Comparison of ENCODE assay signal across 8 cellular contexts in genomic region chr11:10623797-10624761, GRCh38. TPM values are rescaled to one million over a fixed set of nuclear protein-coding genes. Genes with fewer than 3 reads are reported as not detected.
DNase-seq lines count a peak whose midpoint lies in the region; ATAC-seq and TF ChIP-seq lines count a peak whose summit lies in the region.

No MANE protein-coding gene starts in this region.

- H4K20me1 ChIP-seq in BLaER1 treated with 17β-estradiol and CSF1 and Interleukin-3, amounts not matched to agents 10 nM and 100 nM, result no peaks in the 10 kb centered on the region
- H4K20me1 ChIP-seq in GM23338 (replicated peaks; ENCODE audit: insufficient read depth), result no peaks in the 10 kb centered on the region
- no peaks in the 10 kb centered on the region for H4K20me1 ChIP-seq in fibroblast of lung (ENCODE audit: control insufficient read depth, extremely low read depth, insufficient read depth, low read length)

- H3K36me3 ChIP-seq in BLaER1 treated with 17β-estradiol and CSF1 and Interleukin-3, amounts not matched to agents 10 nM and 100 nM, result no peaks in the 10 kb centered on the region
- no peaks in the 10 kb centered on the region for H3K36me3 ChIP-seq in GM23338 (ENCODE audit: insufficient read depth)
- peaks cover 9% of the 10 kb centered on the region for H3K36me3 ChIP-seq in fibroblast of lung (ENCODE audit: control insufficient read depth, insufficient read depth, low read length)
- H3K36me3 ChIP-seq in rectal smooth muscle tissue (ENCODE audit: control insufficient read depth, insufficient read depth, low read length), result no peaks in the 10 kb centered on the region

- DNase-seq in GM23338 (ENCODE audit: low spot score), result peak; percentile 83
- DNase-seq in SK-N-DZ (ENCODE audit: low spot score), result peak; percentile 67
- peak in 1 of 2 donors; percentile 32 for DNase-seq in fibroblast of lung (ENCODE audit: low read depth in 2 of 2)
- DNase-seq in superior temporal gyrus (ENCODE audit: extremely low spot score), result no peak
- no peak for DNase-seq in mesenteric fat pad (ENCODE audit: low spot score)

- peaks cover 3% of the 10 kb centered on the region for H3K27me3 Mint-ChIP-seq in GM23338 (ENCODE audit: insufficient read depth, low read depth, poor library complexity)

- no peaks in the 10 kb centered on the region for H3K27me3 ChIP-seq in BLaER1 treated with 17β-estradiol and CSF1 and Interleukin-3, amounts not matched to agents 10 nM and 100 nM
- H3K27me3 ChIP-seq in GM23338 (ENCODE audit: insufficient read depth) (no peaks in the 10 kb centered on the region), fibroblast of lung (ENCODE audit: control insufficient read depth, insufficient read depth, low read length) (no peaks in the 10 kb centered on the region), rectal smooth muscle tissue (ENCODE audit: control insufficient read depth, insufficient read depth, low read length) (no peaks in the 10 kb centered on the region)

- peak overlapping the region in 10 of 11 experiments; percentile 70 to 85 (median 80); a peak in 21 of 22 replicates for H3K27ac ChIP-seq in BLaER1 treated with 17β-estradiol and CSF1 and Interleukin-3, amounts not matched to agents 10 nM and 100 nM
- H3K27ac ChIP-seq in GM23338 (ENCODE audit: low read depth) (no peak overlapping the region), fibroblast of lung (ENCODE audit: insufficient read depth, low read length) (no peak overlapping the region), rectal smooth muscle tissue (ENCODE audit: low read depth, low read length) (peak overlapping the region; percentile 70)

- no peak overlapping the region for H3K4me3 Mint-ChIP-seq in GM23338

- H3K9ac ChIP-seq in BLaER1 treated with 17β-estradiol and CSF1 and Interleukin-3, amounts not matched to agents 10 nM and 100 nM, result peak overlapping the region in 10 of 11 experiments; percentile 9 to 69 (median 58); a peak in 17 of 22 replicates
- H3K9ac ChIP-seq in fibroblast of lung (ENCODE audit: insufficient read depth, low read length), result no peak overlapping the region
- H3K9ac ChIP-seq in rectal smooth muscle tissue (ENCODE audit: low read length), result no peak overlapping the region

- no peaks in the 10 kb centered on the region for H3K36me3 Mint-ChIP-seq in GM23338 (ENCODE audit: low read depth)

- no peaks in the 10 kb centered on the region for H3K9me3 ChIP-seq in BLaER1 treated with 17β-estradiol and CSF1 and Interleukin-3, amounts not matched to agents 10 nM and 100 nM (replicated peaks in 1 of 11)
- no peaks in the 10 kb centered on the region for H3K9me3 ChIP-seq in fibroblast of lung (ENCODE audit: control insufficient read depth, insufficient read depth, low read depth, low read length)

- H3F3A ChIP-seq in GM23338 (replicated peaks; ENCODE audit: low read depth), result no peaks in the 10 kb centered on the region

- no peaks in the 10 kb centered on the region; the same call in 2 of the 3 replicates for H3K4me1 Mint-ChIP-seq in GM23338

- ATAC-seq in GM23338, result peak; percentile 90
- no peak for ATAC-seq in HG02884 (IDR thresholded peaks at IDR 0.05; ENCODE audit: unreplicated experiment)

- H3K79me2 ChIP-seq in GM23338 (replicated peaks; ENCODE audit: insufficient read depth) (no peaks in the 10 kb centered on the region), fibroblast of lung (ENCODE audit: control insufficient read depth, insufficient read depth, low read length) (no peaks in the 10 kb centered on the region)

- H3K4me2 ChIP-seq in BLaER1 treated with 17β-estradiol and CSF1 and Interleukin-3, amounts not matched to agents 10 nM and 100 nM, result peak overlapping the region; percentile 67 to 88 (median 79)
- H3K4me2 ChIP-seq in GM23338, result no peak overlapping the region
- H3K4me2 ChIP-seq in fibroblast of lung (ENCODE audit: extremely low read depth, insufficient read depth, low read length), result no peak overlapping the region

- H3K27ac Mint-ChIP-seq in GM23338, result no peak overlapping the region; the same call in 1 of the 2 replicates

- 0 out of 20 replicates have a peak overlapping the region, but pooled peaks of 1 of the 10 experiments have one; percentile 16 for H3K4me3 ChIP-seq in BLaER1 treated with 17β-estradiol and CSF1 and Interleukin-3, amounts not matched to agents 10 nM and 100 nM
- H3K4me3 ChIP-seq in GM23338 (no peak overlapping the region), fibroblast of lung (replicated peaks in 1 of 4; ENCODE audit: control extremely low read depth in 1 of 4, insufficient read depth in 1 of 4, low read depth in 3 of 4, low read length in 4 of 4) (no peak overlapping the region), rectal smooth muscle tissue (ENCODE audit: low read length) (no peak overlapping the region)

- H3K4me1 ChIP-seq in BLaER1 treated with 17β-estradiol and CSF1 and Interleukin-3, amounts not matched to agents 10 nM and 100 nM, result peaks cover 49 to 86% (median 67%) of the 10 kb centered on the region in 10 experiments
- no peaks in the 10 kb centered on the region for H3K4me1 ChIP-seq in GM23338 (ENCODE audit: insufficient read depth)
- no peaks in the 10 kb centered on the region for H3K4me1 ChIP-seq in fibroblast of lung (ENCODE audit: control insufficient read depth, extremely low read depth, insufficient read depth, low read length)
- H3K4me1 ChIP-seq in rectal smooth muscle tissue (ENCODE audit: control insufficient read depth, insufficient read depth, low read length), result peaks cover 19% of the 10 kb centered on the region

- no peak overlapping the region for H2AFZ ChIP-seq in GM23338
- H2AFZ ChIP-seq in fibroblast of lung (ENCODE audit: low read length), result no peak overlapping the region

- no peaks in the 10 kb centered on the region for H3K9me2 ChIP-seq in GM23338 (ENCODE audit: insufficient read depth)

- peak; percentile 66 to 86 for TF ChIP-seq CTCF in GM23338 (conservative IDR thresholded peaks at IDR 0.05; ENCODE audit: low read depth in 2 of 2)
- TF ChIP-seq CTCF in fibroblast of lung (conservative IDR thresholded peaks at IDR 0.05 in 1 of 2, IDR thresholded peaks at IDR 0.05 in 1 of 2; ENCODE audit: low read depth in 1 of 2, low read length in 2 of 2), result peak; percentile 49 to 54

- H3K9me3 Mint-ChIP-seq in GM23338, result no peaks in the 10 kb centered on the region

TF ChIP-seq in GM23338, 12 proteins besides CTCF, POLR2A, EP300 and RAD21:
- TF ChIP-seq ZNF331 (CRISPR knock-in tag; IDR thresholded peaks at IDR 0.05; ENCODE audit: low read depth), result no peak
- TF ChIP-seq POLR2AphosphoS5 (IDR thresholded peaks at IDR 0.05; ENCODE audit: low read depth), result no peak
- TF ChIP-seq EZH2 (IDR thresholded peaks at IDR 0.05; ENCODE audit: low read depth, unreplicated experiment), result no peak
- no peak for TF ChIP-seq EZH2phosphoT487 (IDR thresholded peaks at IDR 0.05; ENCODE audit: unreplicated experiment)
TF ChIP-seq in GM23338: peak in this region for 0.

RNA-seq across cellular contexts. Expression of gene LYVE1, which starts 55.6 kb away (rescaled TPM):
- total RNA-seq in GM23338 (2014; rRNA removed; shearing (Covaris generic)), result 0.94 TPM in 1 of 2 replicates, not detected in the other
- polyA plus RNA-seq in GM23338 (2016; fragmentation: Nextera tagmentation; extraction: Ambion mirVana), result not detected in 2 replicates
- not detected in 2 replicates for polyA plus RNA-seq in SK-N-DZ (2014; cell fraction: cytosol; rRNA removed)
- not detected in 2 replicates for polyA plus RNA-seq in SK-N-DZ (2014; cell fraction: nucleus; rRNA removed)
- under 0.01 and 0.17 TPM in 2 replicates for total RNA-seq in fibroblast of lung
- 0.01 and 0.08 TPM in 2 replicates for polyA plus RNA-seq in fibroblast of lung
- not detected in 2 replicates for polyA plus RNA-seq in fibroblast of lung (2012)
- not detected in 2 replicates for polyA minus RNA-seq in fibroblast of lung (ENCODE audit: low replicate concordance)
- total RNA-seq in mesenteric fat pad, result 352 TPM

Comparison
In these comparisons a context has a peak if more than half of its experiments do, and no peak if none do; other contexts are left out.
1. H3K27ac ChIP-seq: peak in BLaER1 treated with 17β-estradiol and CSF1 and Interleukin-3, amounts not matched to agents 10 nM and 100 nM (10 of 11) and rectal smooth muscle tissue (single experiment); none in GM23338 (single experiment) and fibroblast of lung (single experiment).
2. H3K4me2 ChIP-seq: peak in BLaER1 treated with 17β-estradiol and CSF1 and Interleukin-3, amounts not matched to agents 10 nM and 100 nM (11 of 11); none in GM23338 (single experiment) and fibroblast of lung (single experiment).
3. H3K9ac ChIP-seq: peak in BLaER1 treated with 17β-estradiol and CSF1 and Interleukin-3, amounts not matched to agents 10 nM and 100 nM (10 of 11); none in fibroblast of lung (single experiment) and rectal smooth muscle tissue (single experiment).
4. DNase-seq: peak in GM23338 (single experiment) and SK-N-DZ (single experiment); none in superior temporal gyrus (single experiment) and mesenteric fat pad (single experiment).
5. RNA of gene LYVE1, which starts 55.6 kb away (total RNA-seq): 352 TPM in mesenteric fat pad (single experiment); 0.94 TPM in GM23338 and under 0.01 to 0.17 TPM in fibroblast of lung; every median in the first group is over 100 times any median in the second.